In the genomic region with DNA sequence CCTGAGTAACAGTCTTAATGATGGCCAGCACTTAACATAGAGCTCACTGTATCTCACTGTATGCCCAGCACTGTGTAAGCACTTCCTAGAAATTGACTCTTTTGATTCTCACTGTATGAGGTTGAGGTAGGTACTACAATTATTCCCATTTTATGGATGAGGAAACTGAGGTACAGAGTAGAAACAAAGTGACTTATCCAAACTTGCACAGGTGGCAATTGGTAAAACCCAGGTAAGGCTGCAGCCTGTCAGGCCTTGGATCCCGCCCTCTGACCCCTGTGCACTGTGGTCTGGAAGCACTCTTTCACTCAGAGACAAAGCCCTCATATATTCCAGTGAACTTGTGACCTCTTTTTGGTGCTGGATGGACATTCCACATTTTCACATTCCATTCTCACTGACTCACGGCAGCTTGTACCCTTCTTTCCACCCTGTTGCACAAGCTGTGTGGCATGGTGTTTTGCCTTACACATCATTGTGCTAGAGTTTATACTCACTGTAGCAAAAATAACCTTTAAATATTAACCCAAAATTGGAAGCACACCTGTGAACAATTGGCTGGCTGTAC, we compare ENCODE assay signal across 1 cellular context.
A peak's percentile ranks its signal among the peaks of the same experiment; 100 is the strongest.
TF ChIP-seq lines count a peak whose summit lies in the region.

No MANE protein-coding gene starts in this region.

TF ChIP-seq in HepG2, 621 proteins besides CTCF, POLR2A, EP300 and RAD21 (continued from another document and continues in another):
- TF ChIP-seq ZNF138 (CRISPR knock-in tag; IDR thresholded peaks at IDR 0.05; ENCODE audit: low read depth), result no peak
- 0 out of 2 replicates have a peak, but pooled peaks have one; percentile 16 for TF ChIP-seq ZFP91 (CRISPR knock-in tag; IDR thresholded peaks at IDR 0.05; ENCODE audit: borderline replicate concordance)
- TF ChIP-seq TCF7 (IDR thresholded peaks at IDR 0.05; ENCODE audit: low read depth), result peak; percentile 77
- TF ChIP-seq CENPX (CRISPR knock-in tag; IDR thresholded peaks at IDR 0.05), result no peak
- TF ChIP-seq HDAC2 (CRISPR knock-in tag; IDR thresholded peaks at IDR 0.05), result peak; percentile 98
- peak; percentile 84 for TF ChIP-seq ZGPAT (CRISPR knock-in tag; IDR thresholded peaks at IDR 0.05)
- peak; percentile 96 for TF ChIP-seq PHF21A (CRISPR knock-in tag; IDR thresholded peaks at IDR 0.05)
- peak; percentile 82; the same call in 1 of the 2 replicates for TF ChIP-seq AKAP8 (CRISPR knock-in tag; IDR thresholded peaks at IDR 0.05)
- 0 out of 2 replicates have a peak, but pooled peaks have one; percentile 39 for TF ChIP-seq ZBTB4 (CRISPR knock-in tag; IDR thresholded peaks at IDR 0.05; ENCODE audit: borderline replicate concordance)
- TF ChIP-seq ELF3 (CRISPR knock-in tag; IDR thresholded peaks at IDR 0.05), result peak; percentile 85
- peak; percentile 77 for TF ChIP-seq TBL1XR1 (IDR thresholded peaks at IDR 0.05; ENCODE audit: borderline replicate concordance, low read length, partially characterized antibody)
- TF ChIP-seq CENPBD1 (CRISPR knock-in tag; IDR thresholded peaks at IDR 0.05; ENCODE audit: borderline replicate concordance, low read depth), result no peak
- TF ChIP-seq NCOA1 (CRISPR knock-in tag; IDR thresholded peaks at IDR 0.05), result no peak
- TF ChIP-seq POLR2AphosphoS2 (IDR thresholded peaks at IDR 0.05; ENCODE audit: low read depth, low read length), result no peak
- TF ChIP-seq HNRNPUL1 (IDR thresholded peaks at IDR 0.05; ENCODE audit: low read depth, low read length), result no peak
- TF ChIP-seq MEIS2 (CRISPR knock-in tag; IDR thresholded peaks at IDR 0.05), result peak; percentile 90
- no peak for TF ChIP-seq ZFYVE20 (CRISPR knock-in tag; IDR thresholded peaks at IDR 0.05; ENCODE audit: borderline replicate concordance, low read depth)
- TF ChIP-seq NFE2L1 (CRISPR knock-in tag; IDR thresholded peaks at IDR 0.05; ENCODE audit: borderline replicate concordance), result no peak
- peak; percentile 69; the same call in 1 of the 2 replicates for TF ChIP-seq MLX (CRISPR knock-in tag; IDR thresholded peaks at IDR 0.05)
- no peak for TF ChIP-seq HHEX (CRISPR knock-in tag; IDR thresholded peaks at IDR 0.05)
- no peak for TF ChIP-seq ZSCAN12 (CRISPR knock-in tag; IDR thresholded peaks at IDR 0.05)
- TF ChIP-seq, protein P1, sequence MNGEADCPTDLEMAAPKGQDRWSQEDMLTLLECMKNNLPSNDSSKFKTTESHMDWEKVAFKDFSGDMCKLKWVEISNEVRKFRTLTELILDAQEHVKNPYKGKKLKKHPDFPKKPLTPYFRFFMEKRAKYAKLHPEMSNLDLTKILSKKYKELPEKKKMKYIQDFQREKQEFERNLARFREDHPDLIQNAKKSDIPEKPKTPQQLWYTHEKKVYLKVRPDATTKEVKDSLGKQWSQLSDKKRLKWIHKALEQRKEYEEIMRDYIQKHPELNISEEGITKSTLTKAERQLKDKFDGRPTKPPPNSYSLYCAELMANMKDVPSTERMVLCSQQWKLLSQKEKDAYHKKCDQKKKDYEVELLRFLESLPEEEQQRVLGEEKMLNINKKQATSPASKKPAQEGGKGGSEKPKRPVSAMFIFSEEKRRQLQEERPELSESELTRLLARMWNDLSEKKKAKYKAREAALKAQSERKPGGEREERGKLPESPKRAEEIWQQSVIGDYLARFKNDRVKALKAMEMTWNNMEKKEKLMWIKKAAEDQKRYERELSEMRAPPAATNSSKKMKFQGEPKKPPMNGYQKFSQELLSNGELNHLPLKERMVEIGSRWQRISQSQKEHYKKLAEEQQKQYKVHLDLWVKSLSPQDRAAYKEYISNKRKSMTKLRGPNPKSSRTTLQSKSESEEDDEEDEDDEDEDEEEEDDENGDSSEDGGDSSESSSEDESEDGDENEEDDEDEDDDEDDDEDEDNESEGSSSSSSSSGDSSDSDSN (CRISPR knock-in tag; IDR thresholded peaks at IDR 0.05), result 0 out of 2 replicates have a peak, but pooled peaks have one; percentile 25
- 0 out of 2 replicates have a peak, but pooled peaks have one; percentile 30 for TF ChIP-seq GABPB1 (CRISPR knock-in tag; IDR thresholded peaks at IDR 0.05)
- peak; percentile 94 for TF ChIP-seq MEIS1 (CRISPR knock-in tag; IDR thresholded peaks at IDR 0.05; ENCODE audit: borderline replicate concordance)
- TF ChIP-seq ZNF777 (CRISPR knock-in tag; IDR thresholded peaks at IDR 0.05), result no peak
- no peak for TF ChIP-seq ZNF460 (CRISPR knock-in tag; IDR thresholded peaks at IDR 0.05; ENCODE audit: borderline replicate concordance)
- TF ChIP-seq, protein P2, sequence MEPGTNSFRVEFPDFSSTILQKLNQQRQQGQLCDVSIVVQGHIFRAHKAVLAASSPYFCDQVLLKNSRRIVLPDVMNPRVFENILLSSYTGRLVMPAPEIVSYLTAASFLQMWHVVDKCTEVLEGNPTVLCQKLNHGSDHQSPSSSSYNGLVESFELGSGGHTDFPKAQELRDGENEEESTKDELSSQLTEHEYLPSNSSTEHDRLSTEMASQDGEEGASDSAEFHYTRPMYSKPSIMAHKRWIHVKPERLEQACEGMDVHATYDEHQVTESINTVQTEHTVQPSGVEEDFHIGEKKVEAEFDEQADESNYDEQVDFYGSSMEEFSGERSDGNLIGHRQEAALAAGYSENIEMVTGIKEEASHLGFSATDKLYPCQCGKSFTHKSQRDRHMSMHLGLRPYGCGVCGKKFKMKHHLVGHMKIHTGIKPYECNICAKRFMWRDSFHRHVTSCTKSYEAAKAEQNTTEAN (CRISPR knock-in tag; conservative IDR thresholded peaks at IDR 0.05), result peak; percentile 98
- 0 out of 2 replicates have a peak, but pooled peaks have one; percentile 50 for TF ChIP-seq ZMAT3 (CRISPR knock-in tag; conservative IDR thresholded peaks at IDR 0.05)
- TF ChIP-seq MAF1 (CRISPR knock-in tag; IDR thresholded peaks at IDR 0.05; ENCODE audit: borderline replicate concordance), result no peak
- TF ChIP-seq, protein P3, sequence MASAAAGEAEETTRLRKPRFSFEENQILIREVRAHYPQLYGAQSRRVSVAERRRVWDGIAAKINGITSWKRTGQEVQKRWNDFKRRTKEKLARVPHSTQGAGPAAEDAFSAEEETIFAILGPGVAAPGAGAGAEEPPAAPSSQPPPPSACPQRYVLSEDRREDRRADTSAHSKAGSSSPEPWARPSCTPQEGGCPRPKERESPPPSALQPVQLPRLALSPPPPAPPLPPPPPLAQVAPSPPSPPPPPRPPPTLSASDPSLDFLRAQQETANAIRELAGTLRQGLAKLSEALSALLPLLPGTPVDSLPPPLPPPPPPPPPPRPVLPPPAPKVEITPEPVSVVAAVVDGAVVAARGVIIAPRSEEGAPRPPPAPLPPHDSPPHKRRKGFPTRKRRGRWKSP (CRISPR knock-in tag; IDR thresholded peaks at IDR 0.05), result peak; percentile 83; the same call in 1 of the 2 replicates
- no peak for TF ChIP-seq ZNF598 (CRISPR knock-in tag; IDR thresholded peaks at IDR 0.05; ENCODE audit: borderline replicate concordance)
- no peak for TF ChIP-seq ZNF337 (CRISPR knock-in tag; IDR thresholded peaks at IDR 0.05; ENCODE audit: borderline replicate concordance, low read depth)
- TF ChIP-seq PHF20 (CRISPR knock-in tag; IDR thresholded peaks at IDR 0.05), result no peak
- peak; percentile 67; the same call in 1 of the 2 replicates for TF ChIP-seq CSRNP1 (CRISPR knock-in tag; IDR thresholded peaks at IDR 0.05)
- TF ChIP-seq HES4 (CRISPR knock-in tag; IDR thresholded peaks at IDR 0.05; ENCODE audit: borderline replicate concordance), result no peak
- TF ChIP-seq MBNL3 (CRISPR knock-in tag; conservative IDR thresholded peaks at IDR 0.05), result no peak
- TF ChIP-seq POGZ (CRISPR knock-in tag; IDR thresholded peaks at IDR 0.05), result peak; percentile 97
- TF ChIP-seq, protein P4, sequence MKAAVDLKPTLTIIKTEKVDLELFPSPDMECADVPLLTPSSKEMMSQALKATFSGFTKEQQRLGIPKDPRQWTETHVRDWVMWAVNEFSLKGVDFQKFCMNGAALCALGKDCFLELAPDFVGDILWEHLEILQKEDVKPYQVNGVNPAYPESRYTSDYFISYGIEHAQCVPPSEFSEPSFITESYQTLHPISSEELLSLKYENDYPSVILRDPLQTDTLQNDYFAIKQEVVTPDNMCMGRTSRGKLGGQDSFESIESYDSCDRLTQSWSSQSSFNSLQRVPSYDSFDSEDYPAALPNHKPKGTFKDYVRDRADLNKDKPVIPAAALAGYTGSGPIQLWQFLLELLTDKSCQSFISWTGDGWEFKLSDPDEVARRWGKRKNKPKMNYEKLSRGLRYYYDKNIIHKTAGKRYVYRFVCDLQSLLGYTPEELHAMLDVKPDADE (CRISPR knock-in tag; IDR thresholded peaks at IDR 0.05), result no peak
